In genomic region chr2:159035790-159036411, GRCh38 we compare ENCODE assay signal across 8 cellular contexts.
A peak's percentile ranks its signal among the peaks of the same experiment; 100 is the strongest.
DNase-seq lines count a peak whose midpoint lies in the region; ATAC-seq and TF ChIP-seq lines count a peak whose summit lies in the region.

No MANE protein-coding gene starts in this region.

- DNase-seq in activated CD4-positive, alpha-beta memory T cell treated with anti-CD3 and anti-CD28 coated beads for 36 hours = peak; percentile 11
- no peak for DNase-seq in activated CD4-positive, alpha-beta memory T cell treated with anti-CD3 and anti-CD28 coated beads, Interleukin-2, amount 10 ng/mL, durations not matched to agents 7 days and 5 days
- DNase-seq in NCI-H524 (lab: John Stamatoyannopoulos, UW) (peak; percentile 28 to 66), colonic mucosa (peak; percentile 65), midbrain (lab: John Stamatoyannopoulos, UW) (peak; percentile 19)
- DNase-seq in stimulated activated CD4-positive, alpha-beta T cell treated with anti-CD3 and anti-CD28 coated beads, Interleukin-1b, Interleukin-23, amount 100 ng/mL, for 48 hours = no peak
- no peak for DNase-seq in effector CD8-positive, alpha-beta T cell (lab: John Stamatoyannopoulos, UW)

- intact Hi-C loops in activated CD4-positive, alpha-beta memory T cell treated with anti-CD3 and anti-CD28 coated beads for 36 hours (cut with micrococcal nuclease) = loop anchor here (5.0 kb wide), 1 partner anchor 81 kb away; no protein-coding TSS in a partner anchor
- intact Hi-C loops in colonic mucosa (cut with DNase I) = loop anchor here (5.0 kb wide), 1 partner anchor 81 kb away; no protein-coding TSS in a partner anchor

- H3K27me3 ChIP-seq in colonic mucosa = no peaks in the 10 kb centered on the region

- no peak for TF ChIP-seq CTCF in colonic mucosa (IDR thresholded peaks at IDR 0.05)

- no peaks in the 10 kb centered on the region for H3K9me3 ChIP-seq in colonic mucosa

- H3K4me3 Mint-ChIP-seq in activated CD4-positive, alpha-beta memory T cell treated with anti-CD3 and anti-CD28 coated beads for 36 hours = no peak overlapping the region
- H3K4me3 Mint-ChIP-seq in activated CD4-positive, alpha-beta memory T cell treated with anti-CD3 and anti-CD28 coated beads, Interleukin-2, amount 10 ng/mL, durations not matched to agents 7 days and 5 days = no peak overlapping the region

- ATAC-seq in GM21786 (IDR thresholded peaks at IDR 0.05; ENCODE audit: unreplicated experiment) = no peak

- no peaks in the 10 kb centered on the region for H3K4me1 Mint-ChIP-seq in activated CD4-positive, alpha-beta memory T cell treated with anti-CD3 and anti-CD28 coated beads for 36 hours (ENCODE audit: low read depth)
- H3K4me1 Mint-ChIP-seq in activated CD4-positive, alpha-beta memory T cell treated with anti-CD3 and anti-CD28 coated beads, Interleukin-2, amount 10 ng/mL, durations not matched to agents 7 days and 5 days = no peaks in the 10 kb centered on the region

- no peaks in the 10 kb centered on the region for H3K36me3 ChIP-seq in colonic mucosa

- peaks cover 3% of the 10 kb centered on the region for H3K27me3 Mint-ChIP-seq in activated CD4-positive, alpha-beta memory T cell treated with anti-CD3 and anti-CD28 coated beads for 36 hours
- H3K27me3 Mint-ChIP-seq in activated CD4-positive, alpha-beta memory T cell treated with anti-CD3 and anti-CD28 coated beads, Interleukin-2, amount 10 ng/mL, durations not matched to agents 7 days and 5 days = peaks cover 11% of the 10 kb centered on the region

- H3K4me1 ChIP-seq in colonic mucosa = no peaks in the 10 kb centered on the region

- CTCF ChIA-PET in activated CD4-positive, alpha-beta memory T cell treated with anti-CD3 and anti-CD28 coated beads for 36 hours (lab: Charles Lee) = no interaction called here
- CTCF ChIA-PET in activated CD4-positive, alpha-beta memory T cell treated with anti-CD3 and anti-CD28 coated beads, Interleukin-2, amount 10 ng/mL, durations not matched to agents 7 days and 5 days (lab: Charles Lee) = interaction anchor here (1.8 kb wide), 1 partner anchor 83 kb away, joined by 5 read pairs; no protein-coding TSS in a partner anchor

- peaks cover 12% of the 10 kb centered on the region for H3K9me3 Mint-ChIP-seq in activated CD4-positive, alpha-beta memory T cell treated with anti-CD3 and anti-CD28 coated beads for 36 hours
- no peaks in the 10 kb centered on the region for H3K9me3 Mint-ChIP-seq in activated CD4-positive, alpha-beta memory T cell treated with anti-CD3 and anti-CD28 coated beads, Interleukin-2, amount 10 ng/mL, durations not matched to agents 7 days and 5 days

- H3K27ac Mint-ChIP-seq in activated CD4-positive, alpha-beta memory T cell treated with anti-CD3 and anti-CD28 coated beads for 36 hours = no peak overlapping the region
- no peak overlapping the region for H3K27ac Mint-ChIP-seq in activated CD4-positive, alpha-beta memory T cell treated with anti-CD3 and anti-CD28 coated beads, Interleukin-2, amount 10 ng/mL, durations not matched to agents 7 days and 5 days

- no peaks in the 10 kb centered on the region for H3K36me3 Mint-ChIP-seq in activated CD4-positive, alpha-beta memory T cell treated with anti-CD3 and anti-CD28 coated beads for 36 hours
- no peaks in the 10 kb centered on the region for H3K36me3 Mint-ChIP-seq in activated CD4-positive, alpha-beta memory T cell treated with anti-CD3 and anti-CD28 coated beads, Interleukin-2, amount 10 ng/mL, durations not matched to agents 7 days and 5 days (ENCODE audit: low read depth)

- POLR2A ChIA-PET in activated CD4-positive, alpha-beta memory T cell treated with anti-CD3 and anti-CD28 coated beads for 36 hours (lab: Charles Lee) = no interaction called here
- POLR2A ChIA-PET in activated CD4-positive, alpha-beta memory T cell treated with anti-CD3 and anti-CD28 coated beads, Interleukin-2, amount 10 ng/mL, durations not matched to agents 7 days and 5 days (lab: Charles Lee) = no interaction called here

- no peak overlapping the region for H3K9ac ChIP-seq in colonic mucosa (ENCODE audit: low read depth in 2 of 2, low read length in 2 of 2)

- no peak overlapping the region for H3K4me3 ChIP-seq in colonic mucosa

- peak overlapping the region; percentile 27 for H3K27ac ChIP-seq in colonic mucosa

Comparison
In these comparisons a context has a peak if more than half of its experiments do, and no peak if none do; other contexts are left out.
1. DNase-seq: peak in activated CD4-positive, alpha-beta memory T cell treated with anti-CD3 and anti-CD28 coated beads for 36 hours (single experiment), NCI-H524 (2 of 2), colonic mucosa (single experiment) and midbrain (single experiment); none in activated CD4-positive, alpha-beta memory T cell treated with anti-CD3 and anti-CD28 coated beads, Interleukin-2, amount 10 ng/mL, durations not matched to agents 7 days and 5 days (single experiment), stimulated activated CD4-positive, alpha-beta T cell treated with anti-CD3 and anti-CD28 coated beads, Interleukin-1b, Interleukin-23, amount 100 ng/mL, for 48 hours (single experiment) and effector CD8-positive, alpha-beta T cell (single experiment).